26 cellular contexts compared by ENCODE assay signal in the genomic region with DNA sequence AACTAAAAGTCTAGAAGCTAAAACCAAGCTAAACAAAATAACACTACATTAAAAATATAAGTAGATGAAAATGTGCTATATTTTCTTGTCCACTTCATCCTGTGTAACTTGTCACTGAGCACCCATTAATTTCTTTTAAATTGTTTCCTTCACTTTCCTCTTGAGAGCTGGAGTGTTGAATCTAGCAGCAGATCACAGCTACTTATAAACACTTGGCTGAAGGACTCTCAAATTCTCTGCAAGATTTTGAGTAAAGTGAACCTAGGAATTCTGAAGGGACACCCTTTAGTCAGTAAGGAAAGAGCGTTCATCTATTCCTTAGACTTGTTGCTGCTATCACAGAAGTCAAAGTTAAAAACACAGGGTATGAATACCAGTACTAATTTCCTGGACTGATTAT.
"Had no signal": no experiment of that assay in that cellular context is flagged by ENCODE, and none has a peak within 500 bp of the region (broad histone marks: within the 10 kb centered on the region; RNA-seq: fewer than 3 reads in every experiment).

No MANE protein-coding gene starts in this region.

- DNase-seq: Kasumi-1, MV-4-11, NCI-H1048, NCI-H1105, NCI-H1417, NCI-H1436 treated with DMSO at 0.1 percent for 48 hours, NCI-H1694 treated with DMSO at 0.1 percent for 48 hours, NCI-H1930, NCI-H2081, NCI-H2107, NCI-H2171 treated with DMSO at 0.1 percent for 48 hours, NCI-H345, NCI-H446 treated with DMSO at 0.1 percent for 48 hours, NCI-H510A treated with DMSO at 0.1 percent for 48 hours, NCI-H69, NCI-H774, PC-3, SHP77, SK-N-SH, SW 1271, T-cell had no signal

- H3K9ac ChIP-seq: KMS-11, SK-N-SH had no signal

- H3K4me3 ChIP-seq: K562 had no signal

- H3K27ac ChIP-seq: KMS-11, RWPE1 had no signal

- H3K4me2 ChIP-seq: KMS-11, SK-N-SH had no signal

- ATAC-seq: HepG2, K562, Panc1, PC-3, T-cell had no signal

- H3K9me3 ChIP-seq: SK-N-SH had no signal
